Comparison of ENCODE assay signal across 1 cellular context in the genomic region with DNA sequence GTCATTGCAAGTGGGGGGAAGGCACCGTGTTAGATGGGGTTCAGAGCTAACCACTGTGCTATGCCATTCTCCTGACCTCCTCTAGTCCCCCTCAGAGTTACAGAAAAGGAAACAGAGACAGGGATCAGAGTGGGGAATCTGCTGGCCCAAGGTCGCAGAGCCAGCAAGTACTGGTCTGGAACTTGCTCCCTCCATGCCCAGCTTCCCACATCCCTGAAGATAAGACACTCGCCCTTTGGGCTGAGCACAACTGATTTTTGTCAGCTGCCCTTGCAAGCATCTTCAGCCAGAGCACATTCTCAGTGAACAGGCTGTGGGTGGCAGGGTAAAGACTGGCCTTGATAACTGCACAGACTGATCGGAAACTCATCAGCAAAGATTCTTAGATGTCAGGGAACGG.
TF ChIP-seq lines count a peak whose summit lies in the region.

No MANE protein-coding gene starts in this region.

TF ChIP-seq in HCT116, 20 proteins besides CTCF, POLR2A, EP300 and RAD21 (continued from another document):
- no peak for TF ChIP-seq SIN3A (IDR thresholded peaks at IDR 0.05; ENCODE audit: low read depth)
- TF ChIP-seq YY1 (IDR thresholded peaks at IDR 0.05; ENCODE audit: extremely low read depth, insufficient replicate concordance, low read depth, low read length): no peak
- no peak for TF ChIP-seq TCF7L2 (IDR thresholded peaks at IDR 0.05; ENCODE audit: borderline replicate concordance, extremely low read depth, insufficient read depth, insufficient read length)
